In genomic region chrX:155457761-155458447, GRCh38 we compare ENCODE assay signal across 9 cellular contexts. TPM values are rescaled to one million over a fixed set of nuclear protein-coding genes. Genes with fewer than 3 reads are reported as not detected.
DNase-seq lines count a peak whose midpoint lies in the region; ATAC-seq and TF ChIP-seq lines count a peak whose summit lies in the region.
"Not testable (repeated sequence)": the region's sequence is repeated elsewhere in the genome, so short reads cannot be mapped to it uniquely, and the experiment has no call there.
"Had no signal": no experiment of that assay in that cellular context is flagged by ENCODE, and none has a peak within 500 bp of the region (broad histone marks: within the 10 kb centered on the region; RNA-seq: fewer than 3 reads in every experiment).

No MANE protein-coding gene starts in this region.

- not testable (repeated sequence) for H3K27me3 ChIP-seq in GM23338 (ENCODE audit: insufficient read depth)

- not testable (repeated sequence) for H3K36me3 Mint-ChIP-seq in GM23338 (ENCODE audit: low read depth); activated CD8-positive, alpha-beta T cell treated with anti-CD3 and anti-CD28 coated beads for 36 hours (ENCODE audit: low read depth); stimulated activated effector memory CD8-positive, alpha-beta T cell treated with anti-CD3 and anti-CD28 coated beads, Interleukin-12 subunit alpha, Interleukin-12 subunit beta, amount 100 ng/mL, for 72 hours

- not testable (repeated sequence) for H3K9me3 Mint-ChIP-seq in GM23338; activated CD8-positive, alpha-beta T cell treated with anti-CD3 and anti-CD28 coated beads for 36 hours; stimulated activated effector memory CD8-positive, alpha-beta T cell treated with anti-CD3 and anti-CD28 coated beads, Interleukin-12 subunit alpha, Interleukin-12 subunit beta, amount 100 ng/mL, for 72 hours

- H3K4me2 ChIP-seq in GM23338, result not testable (repeated sequence)

- POLR2A ChIA-PET in activated CD8-positive, alpha-beta T cell treated with anti-CD3 and anti-CD28 coated beads for 36 hours (lab: Charles Lee), result not testable (repeated sequence)

- TF ChIP-seq CTCF in GM23338 (conservative IDR thresholded peaks at IDR 0.05; ENCODE audit: low read depth in 2 of 2); activated CD8-positive, alpha-beta T cell treated with anti-CD3 and anti-CD28 coated beads for 36 hours (IDR thresholded peaks at IDR 0.05): not testable (repeated sequence)

- not testable (repeated sequence) for H3K4me3 Mint-ChIP-seq in GM23338; activated CD8-positive, alpha-beta T cell treated with anti-CD3 and anti-CD28 coated beads for 36 hours; stimulated activated effector memory CD8-positive, alpha-beta T cell treated with anti-CD3 and anti-CD28 coated beads, Interleukin-12 subunit alpha, Interleukin-12 subunit beta, amount 100 ng/mL, for 72 hours

- not testable (repeated sequence) for H3K27ac ChIP-seq in GM23338 (ENCODE audit: low read depth)

- not testable (repeated sequence) for H2AFZ ChIP-seq in GM23338

- H3K79me2 ChIP-seq in GM23338 (replicated peaks; ENCODE audit: insufficient read depth), result not testable (repeated sequence)

- not testable (repeated sequence) for H3K27ac Mint-ChIP-seq in GM23338; activated CD8-positive, alpha-beta T cell treated with anti-CD3 and anti-CD28 coated beads for 36 hours; stimulated activated effector memory CD8-positive, alpha-beta T cell treated with anti-CD3 and anti-CD28 coated beads, Interleukin-12 subunit alpha, Interleukin-12 subunit beta, amount 100 ng/mL, for 72 hours

- not testable (repeated sequence) for H3K9me2 ChIP-seq in GM23338 (ENCODE audit: insufficient read depth)

- not testable (repeated sequence) for H3K4me1 ChIP-seq in GM23338 (ENCODE audit: insufficient read depth)

- H4K20me1 ChIP-seq in GM23338 (replicated peaks; ENCODE audit: insufficient read depth), result not testable (repeated sequence)

- intact Hi-C loops in activated CD8-positive, alpha-beta T cell treated with anti-CD3 and anti-CD28 coated beads for 36 hours (cut with micrococcal nuclease); left ventricle myocardium superior (cut with micrococcal nuclease): not testable (repeated sequence)

- H3K4me1 Mint-ChIP-seq in GM23338; activated CD8-positive, alpha-beta T cell treated with anti-CD3 and anti-CD28 coated beads for 36 hours (ENCODE audit: low read depth); stimulated activated effector memory CD8-positive, alpha-beta T cell treated with anti-CD3 and anti-CD28 coated beads, Interleukin-12 subunit alpha, Interleukin-12 subunit beta, amount 100 ng/mL, for 72 hours: not testable (repeated sequence)

- not testable (repeated sequence) for H3K4me3 ChIP-seq in GM23338

- H3F3A ChIP-seq in GM23338 (replicated peaks; ENCODE audit: low read depth), result not testable (repeated sequence)

- CTCF ChIA-PET in activated CD8-positive, alpha-beta T cell treated with anti-CD3 and anti-CD28 coated beads for 36 hours (lab: Charles Lee), result not testable (repeated sequence)

- H3K27me3 Mint-ChIP-seq in GM23338 (ENCODE audit: insufficient read depth, low read depth, poor library complexity); activated CD8-positive, alpha-beta T cell treated with anti-CD3 and anti-CD28 coated beads for 36 hours: not testable (repeated sequence)

- H3K36me3 ChIP-seq in GM23338 (ENCODE audit: insufficient read depth), result not testable (repeated sequence)

- DNase-seq in GM23338 (ENCODE audit: low spot score); activated CD8-positive, alpha-beta T cell treated with anti-CD3 and anti-CD28 coated beads for 36 hours; left ventricle myocardium superior; stimulated activated effector memory CD8-positive, alpha-beta T cell treated with anti-CD3 and anti-CD28 coated beads, Interleukin-12 subunit alpha, Interleukin-12 subunit beta, amount 100 ng/mL, for 72 hours (ENCODE audit: low spot score in 2 of 2): not testable (repeated sequence)

- ATAC-seq in GM18520 (IDR thresholded peaks at IDR 0.05; ENCODE audit: unreplicated experiment), result peak; percentile 40
- ATAC-seq in GM19455 (IDR thresholded peaks at IDR 0.05; ENCODE audit: unreplicated experiment), result peak; percentile 57
- peak; percentile 69 for ATAC-seq in GM23338
- ATAC-seq in HG03025 (IDR thresholded peaks at IDR 0.05; ENCODE audit: low FRiP score, unreplicated experiment), result peak; percentile 46
- peak; percentile 47 for ATAC-seq in HG03442 (IDR thresholded peaks at IDR 0.05; ENCODE audit: unreplicated experiment)
- ATAC-seq in activated CD8-positive, alpha-beta T cell treated with anti-CD3 and anti-CD28 coated beads for 36 hours, result peak; percentile 49
- ATAC-seq in left ventricle myocardium superior, result peak; percentile 88
- ATAC-seq in stimulated activated effector memory CD8-positive, alpha-beta T cell treated with anti-CD3 and anti-CD28 coated beads, Interleukin-12 subunit alpha, Interleukin-12 subunit beta, amount 100 ng/mL, for 72 hours, result peak; percentile 74

RNA-seq across cellular contexts. Expression of gene F8A3, which starts 0.5 kb away (rescaled TPM):
- total RNA-seq in GM23338 (2014; rRNA removed; shearing (Covaris generic)), result 0.87 TPM in 1 of 2 replicates, not detected in the other
- 0.17 TPM in 1 of 2 replicates, not detected in the other for polyA plus RNA-seq in GM23338 (2016; fragmentation: Nextera tagmentation; extraction: Ambion mirVana)
- total RNA-seq in activated CD8-positive, alpha-beta T cell treated with anti-CD3 and anti-CD28 coated beads for 36 hours, result 10 to 100 TPM; 11.0 to 12.8 TPM
- total RNA-seq in left ventricle myocardium superior, result not detected
- total RNA-seq: kidney epithelial cell had no signal
